In the genomic region with DNA sequence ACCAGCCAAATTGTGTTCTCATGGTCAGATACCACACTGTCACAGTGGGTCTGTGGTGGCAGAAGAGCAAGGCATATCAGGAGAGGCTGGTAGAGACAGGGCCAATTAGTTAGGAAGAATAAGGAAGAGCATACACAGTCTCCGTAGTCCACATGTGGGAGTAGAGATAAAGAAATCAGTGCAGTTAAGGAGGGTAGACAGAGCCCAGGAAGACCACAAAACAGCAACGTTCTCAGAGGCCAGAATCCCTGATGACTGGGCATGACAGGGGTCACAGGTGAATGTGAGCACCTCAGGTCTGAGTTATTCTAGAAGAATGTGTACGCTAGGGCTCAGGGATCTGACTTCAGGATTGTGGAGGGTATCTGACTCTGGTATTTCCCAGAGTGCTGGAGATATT, we compare ENCODE assay signal across 28 cellular contexts. TPM values are rescaled to one million over a fixed set of nuclear protein-coding genes. Genes with fewer than 3 reads are reported as not detected.
A peak's percentile ranks its signal among the peaks of the same experiment; 100 is the strongest.
DNase-seq lines count a peak whose midpoint lies in the region; ATAC-seq, FAIRE-seq and TF ChIP-seq lines count a peak whose summit lies in the region.
"Had no signal": no experiment of that assay in that cellular context is flagged by ENCODE, and none has a peak within 500 bp of the region (broad histone marks: within the 10 kb centered on the region; RNA-seq: fewer than 3 reads in every experiment).

No MANE protein-coding gene starts in this region.

- no peak overlapping the region for H2AFZ ChIP-seq in smooth muscle cell (ENCODE audit: low read depth)

- no peaks in the 10 kb centered on the region for H3K9me3 ChIP-seq in smooth muscle cell (replicated peaks; ENCODE audit: low read depth)
- H3K9me3 ChIP-seq: colonic mucosa, MG63, prostate gland had no signal

- H3K79me2 ChIP-seq in smooth muscle cell (ENCODE audit: low read depth): no peaks in the 10 kb centered on the region

- H3K4me3 ChIP-seq in smooth muscle cell: no peak overlapping the region
- H3K4me3 ChIP-seq: colonic mucosa, MG63, prostate gland, skin epidermis had no signal

- DNase-seq in T-helper 2 cell treated with Interferon-gamma antibody and Interleukin-4, amounts not matched to agents 5 μg/mL and 100 μg/mL, for 36 hours (ENCODE audit: low spot score): no peak
- DNase-seq in T-helper 2 cell (no peak), GM12891 (ENCODE audit: insufficient read length, low spot score) (no peak), naive B cell (no peak), smooth muscle cell (lab: John Stamatoyannopoulos, UW; ENCODE audit: unreplicated experiment) (no peak), cerebellum (ENCODE audit: low spot score) (no peak)
- DNase-seq: 8988T; activated CD4-positive, CD25-positive, alpha-beta regulatory T cell treated with anti-CD3 and anti-CD28 coated beads, Interleukin-2, amount 50 U/mL, for 72 hours; activated CD8-positive, alpha-beta memory T cell treated with anti-CD3 and anti-CD28 coated beads, Interleukin-2, amount 50 U/mL, for 48 hours; AML-193; Calu3; colonic mucosa; GOT3; left colon; MG63; midbrain; NCI-H146; NCI-H2171; NCI-H524 treated with DMSO at 0.1 percent for 48 hours; stimulated activated CD4-positive, alpha-beta T cell treated with anti-CD3 and anti-CD28 coated beads, Interleukin-4, amount 100 ng/mL, for 1 hour; substantia nigra; T1000 had no signal

- no peak for TF ChIP-seq CTCF in smooth muscle cell (IDR thresholded peaks at IDR 0.05; ENCODE audit: borderline replicate concordance, insufficient read depth, poor library complexity, severe bottlenecking)

- H4K20me1 ChIP-seq in smooth muscle cell (ENCODE audit: low read depth): no peaks in the 10 kb centered on the region

- no peaks in the 10 kb centered on the region for H3K4me1 ChIP-seq in smooth muscle cell (ENCODE audit: low read depth)
- H3K4me1 ChIP-seq: colonic mucosa, prostate gland had no signal

- no peaks in the 10 kb centered on the region for H3K27me3 ChIP-seq in smooth muscle cell (ENCODE audit: low read depth)
- H3K27me3 ChIP-seq: colonic mucosa, MG63 had no signal

- H3K36me3 Mint-ChIP-seq in T-helper 2 cell treated with Interferon-gamma antibody and Interleukin-4, amounts not matched to agents 5 μg/mL and 100 μg/mL, for 36 hours (ENCODE audit: low read depth): peaks cover 80% of the 10 kb centered on the region
- H3K36me3 Mint-ChIP-seq in activated naive CD8-positive, alpha-beta T cell: peaks cover 12% of the 10 kb centered on the region
- H3K36me3 Mint-ChIP-seq in naive B cell: peaks cover 31 to 58% of the 10 kb centered on the region in 2 donors
- H3K36me3 Mint-ChIP-seq: brain had no signal

- no peak overlapping the region for H3K4me2 ChIP-seq in smooth muscle cell

- TF ChIP-seq POLR2A in GM12891 (IDR thresholded peaks at IDR 0.05; ENCODE audit: low read depth, low read length): no peak; the same call in 1 of the 2 replicates

- no peaks in the 10 kb centered on the region for H3K9me3 Mint-ChIP-seq in T-helper 2 cell treated with Interferon-gamma antibody and Interleukin-4, amounts not matched to agents 5 μg/mL and 100 μg/mL, for 36 hours
- H3K9me3 Mint-ChIP-seq in activated naive CD8-positive, alpha-beta T cell (ENCODE audit: low read depth): no peaks in the 10 kb centered on the region
- H3K9me3 Mint-ChIP-seq in naive B cell: no peaks in the 10 kb centered on the region
- H3K9me3 Mint-ChIP-seq: brain had no signal

- H3K36me3 ChIP-seq in smooth muscle cell (ENCODE audit: low read depth): no peaks in the 10 kb centered on the region
- H3K36me3 ChIP-seq: colonic mucosa, MG63, prostate gland had no signal

- H3K4me1 Mint-ChIP-seq in T-helper 2 cell treated with Interferon-gamma antibody and Interleukin-4, amounts not matched to agents 5 μg/mL and 100 μg/mL, for 36 hours (ENCODE audit: low read depth): peaks cover 62% of the 10 kb centered on the region
- peaks cover 48% of the 10 kb centered on the region for H3K4me1 Mint-ChIP-seq in activated naive CD8-positive, alpha-beta T cell (ENCODE audit: low read depth)
- H3K4me1 Mint-ChIP-seq in naive B cell: peaks cover 43 to 60% (median 44%) of the 10 kb centered on the region in 3 donors
- H3K4me1 Mint-ChIP-seq: brain had no signal

- no peaks in the 10 kb centered on the region for H3K27me3 Mint-ChIP-seq in T-helper 2 cell treated with Interferon-gamma antibody and Interleukin-4, amounts not matched to agents 5 μg/mL and 100 μg/mL, for 36 hours (ENCODE audit: low read depth)
- no peaks in the 10 kb centered on the region for H3K27me3 Mint-ChIP-seq in activated naive CD8-positive, alpha-beta T cell
- H3K27me3 Mint-ChIP-seq in naive B cell: no peaks in the 10 kb centered on the region

- peak; percentile 20 for FAIRE-seq in GM12891 (lab: Jason Lieb, UNC)
- FAIRE-seq: urothelium cell line had no signal

- peak overlapping the region; percentile 34 for H3K27ac Mint-ChIP-seq in T-helper 2 cell treated with Interferon-gamma antibody and Interleukin-4, amounts not matched to agents 5 μg/mL and 100 μg/mL, for 36 hours
- H3K27ac Mint-ChIP-seq in activated naive CD8-positive, alpha-beta T cell: peak overlapping the region; percentile 93
- H3K27ac Mint-ChIP-seq in naive B cell: peak overlapping the region; percentile 69 to 93 (median 84)
- H3K27ac Mint-ChIP-seq: brain had no signal

- no peak overlapping the region for H3K9ac ChIP-seq in smooth muscle cell (ENCODE audit: low read depth)

- H3K4me3 Mint-ChIP-seq in T-helper 2 cell treated with Interferon-gamma antibody and Interleukin-4, amounts not matched to agents 5 μg/mL and 100 μg/mL, for 36 hours: no peak overlapping the region
- no peak overlapping the region for H3K4me3 Mint-ChIP-seq in activated naive CD8-positive, alpha-beta T cell
- no peak overlapping the region for H3K4me3 Mint-ChIP-seq in naive B cell
- H3K4me3 Mint-ChIP-seq: brain had no signal

- ATAC-seq in naive B cell (ENCODE audit: low read depth in 2 of 2) (no peak), GM18868 (IDR thresholded peaks at IDR 0.05; ENCODE audit: unreplicated experiment) (no peak)
- ATAC-seq: left colon had no signal

- WGBS in smooth muscle cell (ENCODE audit: low lambda C conversion rate): 58% methylated on average over 3 of the region's 3 CpGs

- no peak overlapping the region for H3K27ac ChIP-seq in smooth muscle cell (ENCODE audit: low read depth)
- H3K27ac ChIP-seq: colonic mucosa, prostate gland, skin epidermis had no signal

- no peaks in the 10 kb centered on the region for H3F3A ChIP-seq in smooth muscle cell (ENCODE audit: low read depth)

TF ChIP-seq in GM12891, 5 proteins besides CTCF, POLR2A, EP300 and RAD21:
- no peak for TF ChIP-seq TAF1 (IDR thresholded peaks at IDR 0.05; ENCODE audit: low read depth, low read length)

RNA-seq across cellular contexts. Expression of a gene that starts 31.7 kb away (rescaled TPM):
- 614 TPM for polyA plus RNA-seq in GM12891 (2012; ENCODE audit: low read depth, missing spikeins)
- polyA plus RNA-seq in naive B cell (ENCODE audit: low read depth in 6 of 6): 100 to 1,000 TPM; 129 to 163 (median 153) TPM
- not detected in 2 replicates for total RNA-seq in smooth muscle cell
- 0.37 TPM in 1 of 2 replicates, not detected in the other for polyA plus RNA-seq in smooth muscle cell
- total RNA-seq in cerebellum: 0.45 TPM
- total RNA-seq: Calu3 had no signal

RNA-seq across cellular contexts. Expression of a gene that starts 33.0 kb away (rescaled TPM):
- 102 TPM for polyA plus RNA-seq in GM12891 (2012; ENCODE audit: low read depth, missing spikeins)
- polyA plus RNA-seq in naive B cell (ENCODE audit: low read depth in 6 of 6): 10 to 100 TPM; 18.9 to 36.6 (median 23.0) TPM
- total RNA-seq in smooth muscle cell: not detected in 2 replicates
- polyA plus RNA-seq in smooth muscle cell: not detected in 2 replicates
- total RNA-seq in cerebellum: not detected
- total RNA-seq: Calu3 had no signal

RNA-seq across cellular contexts. Expression of a gene that starts 59.2 kb away (rescaled TPM):
- 123 TPM for polyA plus RNA-seq in GM12891 (2012; ENCODE audit: low read depth, missing spikeins)
- polyA plus RNA-seq in naive B cell (ENCODE audit: low read depth in 6 of 6) (1 to 10 TPM in 5 of 6 donors, not detected in 1; 1.2 to 5.3 (median 3.0) TPM), smooth muscle cell (0.38 TPM in 1 of 2 replicates, not detected in the other)
- total RNA-seq in smooth muscle cell (not detected in 2 replicates), cerebellum (not detected)

Comparison
In these comparisons a context has a peak if more than half of its experiments do, and no peak if none do; other contexts are left out.
1. H3K27ac Mint-ChIP-seq: peak in every context shown above with its lines; median percentile 93 in activated naive CD8-positive, alpha-beta T cell; 84 in naive B cell; 34 in T-helper 2 cell treated with Interferon-gamma antibody and Interleukin-4, amounts not matched to agents 5 μg/mL and 100 μg/mL, for 36 hours.